ENCODE assay signal across 1 cellular context in genomic region chr2:20958176-20958575, GRCh38.
TF ChIP-seq lines count a peak whose summit lies in the region.

No MANE protein-coding gene starts in this region.

TF ChIP-seq in SK-N-SH, 30 proteins besides CTCF, POLR2A, EP300 and RAD21 (continued from another document):
- TF ChIP-seq PBX3 (IDR thresholded peaks at IDR 0.05) (no peak), YY1 (IDR thresholded peaks at IDR 0.05; ENCODE audit: low read depth) (no peak), TAF1 (IDR thresholded peaks at IDR 0.05; ENCODE audit: borderline replicate concordance, low read depth, low read length) (no peak), SIN3A (IDR thresholded peaks at IDR 0.05; ENCODE audit: borderline replicate concordance, low read depth, low read length) (no peak), GABPA (IDR thresholded peaks at IDR 0.05; ENCODE audit: low read depth) (no peak), RXRA (IDR thresholded peaks at IDR 0.05; ENCODE audit: borderline replicate concordance, low read depth) (no peak)
